In genomic region chr15:73972984-73973682, GRCh38 we compare ENCODE assay signal across 8 cellular contexts. TPM values are rescaled to one million over a fixed set of nuclear protein-coding genes. Genes with fewer than 3 reads are reported as not detected.
DNase-seq lines count a peak whose midpoint lies in the region; ATAC-seq, FAIRE-seq and TF ChIP-seq lines count a peak whose summit lies in the region.

No MANE protein-coding gene starts in this region.

- DNase-seq in AG08395 (ENCODE audit: low spot score) (peak; percentile 88), GM23248 (peak; percentile 91), NCI-H2227 (lab: John Stamatoyannopoulos, UW; ENCODE audit: unreplicated experiment) (peak; percentile 86), activated B cell treated with CpG ODN at 0.5 μM for 24 hours (peak; percentile 66), mammary epithelial cell (peak; percentile 77), keratinocyte (ENCODE audit: low read depth, low spot score) (no peak)
- peak; percentile 89 for DNase-seq in stimulated activated CD4-positive, alpha-beta T cell treated with anti-CD3 and anti-CD28 coated beads, Interleukin-15, amount 100 ng/mL, for 24 hours

- H3K4me3 Mint-ChIP-seq in activated B cell treated with CpG ODN at 0.5 μM for 24 hours, result no peak overlapping the region

- peaks cover 25% of the 10 kb centered on the region for H3K27me3 Mint-ChIP-seq in activated B cell treated with CpG ODN at 0.5 μM for 24 hours

- peak; percentile 75 for FAIRE-seq in keratinocyte (lab: Jason Lieb, UNC)

- H3K4me2 ChIP-seq in GM23248 (ENCODE audit: unreplicated experiment) (peak overlapping the region; percentile 87), mammary epithelial cell (ENCODE audit: insufficient read depth, low read depth, low read length) (peak overlapping the region; percentile 45), keratinocyte (ENCODE audit: control insufficient read depth, extremely low read depth, insufficient read depth, low read depth, low read length) (peak overlapping the region; percentile 76)

- H3K4me1 ChIP-seq in GM23248 (ENCODE audit: insufficient read depth) (peaks cover 10% of the 10 kb centered on the region; the same call in 1 of the 2 replicates), mammary epithelial cell (ENCODE audit: insufficient read depth, low read length) (no peaks in the 10 kb centered on the region), keratinocyte (ENCODE audit: control insufficient read depth, extremely low read depth, insufficient read depth, low read length) (peaks cover 9% of the 10 kb centered on the region)

- WGBS in GM23248 (ENCODE audit: low coverage in 1 of 2, low lambda C conversion rate in 2 of 2, missing lambda C conversion rate in 2 of 2), 2 experiments, result 18 to 21% methylated on average over 24 to 26 of the region's 26 CpGs
- WGBS in mammary epithelial cell (ENCODE audit: low coverage, missing lambda C conversion rate), result 3% methylated on average over 11 of the region's 26 CpGs

- H3K9ac ChIP-seq in GM23248 (no peak overlapping the region), mammary epithelial cell (ENCODE audit: insufficient read depth, low read length) (no peak overlapping the region), keratinocyte (ENCODE audit: control insufficient read depth, extremely low read depth, insufficient read depth, low read length) (peak overlapping the region; percentile 6)

- ATAC-seq in activated B cell treated with CpG ODN at 0.5 μM for 24 hours (ENCODE audit: low read depth), result peak; percentile 93
- no peak for ATAC-seq in HG02884 (IDR thresholded peaks at IDR 0.05; ENCODE audit: unreplicated experiment)

- dilution Hi-C loops in mammary epithelial cell (cut with HindIII; ENCODE audit: low sequenced_read_pairs), result loop anchor here (25.0 kb wide), 1 partner anchor 339 kb away; no protein-coding TSS in a partner anchor
- dilution Hi-C loops in keratinocyte (cut with MboI; ENCODE audit: extremely low pct_ligation_motif_present, low sequenced_read_pairs), result no loop called here

- H3K9me1 ChIP-seq in keratinocyte (ENCODE audit: control insufficient read depth, extremely low read depth, insufficient read depth, low read length), result no peaks in the 10 kb centered on the region

- no peaks in the 10 kb centered on the region for H3K27me3 ChIP-seq in GM23248 (replicated peaks; ENCODE audit: insufficient read depth)
- H3K27me3 ChIP-seq in mammary epithelial cell (ENCODE audit: insufficient read depth, low read length), result no peaks in the 10 kb centered on the region
- H3K27me3 ChIP-seq in keratinocyte (ENCODE audit: control insufficient read depth, extremely low read depth, insufficient read depth, low read length), result no peaks in the 10 kb centered on the region

- in situ Hi-C loops in GM23248 (cut with MboI), result loop anchor here (10.0 kb wide), 1 partner anchor 332 kb away; no protein-coding TSS in a partner anchor
- in situ Hi-C loops in mammary epithelial cell (cut with MboI; ENCODE audit: low sequenced_read_pairs in 2 of 2), result no loop called here

- H3K4me1 Mint-ChIP-seq in activated B cell treated with CpG ODN at 0.5 μM for 24 hours, result peaks cover 18% of the 10 kb centered on the region

- no peaks in the 10 kb centered on the region for H4K20me1 ChIP-seq in GM23248 (ENCODE audit: insufficient read depth)
- no peaks in the 10 kb centered on the region for H4K20me1 ChIP-seq in mammary epithelial cell (ENCODE audit: insufficient read depth, low read length)
- H4K20me1 ChIP-seq in keratinocyte (ENCODE audit: control insufficient read depth, extremely low read depth, insufficient read depth, low read length), result no peaks in the 10 kb centered on the region

- no peak overlapping the region for H3K27ac Mint-ChIP-seq in activated B cell treated with CpG ODN at 0.5 μM for 24 hours

- CTCF ChIA-PET in activated B cell treated with CpG ODN at 0.5 μM for 24 hours (lab: Charles Lee), result interaction anchor here (0.6 to 3.8 kb wide), 32 partner anchors 9 to 499 kb away, joined by 3 to 40 read pairs (median 5); partner anchors contain the start of genes PML and STOML1
- CTCF ChIA-PET in mammary epithelial cell (lab: Charles Lee; ENCODE audit: low non-redundant PET), result interaction anchor here (0.5 to 1.1 kb wide), 16 partner anchors 9 to 349 kb away, joined by 3 to 28 read pairs (median 10); partner anchors contain the start of gene PML

- intact Hi-C loops in activated B cell treated with CpG ODN at 0.5 μM for 24 hours (cut with micrococcal nuclease), result loop anchor here (1.0 to 2.0 kb wide), 5 partner anchors 64 to 349 kb away; no protein-coding TSS in a partner anchor
- intact Hi-C loops in mammary epithelial cell (cut with micrococcal nuclease), result loop anchor here (1.0 to 2.0 kb wide), 5 partner anchors 22 to 349 kb away; partner anchors contain the start of gene PML

- peak; percentile 20 for TF ChIP-seq CTCF in activated B cell treated with CpG ODN at 0.5 μM for 24 hours (IDR thresholded peaks at IDR 0.05)
- TF ChIP-seq CTCF in mammary epithelial cell (conservative IDR thresholded peaks at IDR 0.05 in 1 of 2, IDR thresholded peaks at IDR 0.05 in 1 of 2; ENCODE audit: extremely low read depth in 1 of 2, insufficient read depth in 1 of 2, low read depth in 1 of 2, low read length in 2 of 2), result peak; percentile 83 to 94
- TF ChIP-seq CTCF in keratinocyte (optimal IDR thresholded peaks at IDR 0.05 in 1 of 3, IDR thresholded peaks at IDR 0.05 in 1 of 3, conservative IDR thresholded peaks at IDR 0.05 in 1 of 3; ENCODE audit: extremely low read depth in 1 of 3, insufficient read depth in 2 of 3, low read length in 3 of 3), result peak; percentile 86 to 91 (median 90)

- H2AFZ ChIP-seq in GM23248 (peak overlapping the region; percentile 85), mammary epithelial cell (ENCODE audit: low read depth, low read length) (peak overlapping the region; percentile 84), keratinocyte (ENCODE audit: control insufficient read depth, low read length) (peak overlapping the region; percentile 73)

- H3K27ac ChIP-seq in GM23248, result no peak overlapping the region
- H3K27ac ChIP-seq in mammary epithelial cell (ENCODE audit: insufficient read depth, low read depth, low read length), result no peak overlapping the region
- H3K27ac ChIP-seq in keratinocyte (ENCODE audit: control insufficient read depth, insufficient read depth, low read length), result no peak overlapping the region

- H3K9me3 ChIP-seq in GM23248 (ENCODE audit: low read depth), result no peaks in the 10 kb centered on the region
- H3K9me3 ChIP-seq in mammary epithelial cell (replicated peaks; ENCODE audit: insufficient read depth, low read length), result no peaks in the 10 kb centered on the region
- H3K9me3 ChIP-seq in keratinocyte (ENCODE audit: control insufficient read depth, low read depth, low read length), result no peaks in the 10 kb centered on the region

- no peaks in the 10 kb centered on the region for H3K36me3 Mint-ChIP-seq in activated B cell treated with CpG ODN at 0.5 μM for 24 hours (ENCODE audit: low read depth)

- H3K4me3 ChIP-seq in GM23248 (peak overlapping the region; percentile 43), mammary epithelial cell (replicated peaks in 1 of 3; ENCODE audit: insufficient read depth in 1 of 3, low read depth in 2 of 3, low read length in 3 of 3) (no peak overlapping the region), keratinocyte (ENCODE audit: control insufficient read depth in 2 of 3, extremely low read depth in 1 of 3, insufficient read depth in 2 of 3, low read depth in 1 of 3, low read length in 3 of 3) (peak overlapping the region in 1 of 3 experiments; percentile 34)

- H3K9me2 ChIP-seq in GM23248 (ENCODE audit: insufficient read depth), result no peaks in the 10 kb centered on the region

- no peaks in the 10 kb centered on the region for H3K79me2 ChIP-seq in GM23248 (ENCODE audit: insufficient read depth)
- H3K79me2 ChIP-seq in mammary epithelial cell (ENCODE audit: insufficient read depth, low read length), result no peaks in the 10 kb centered on the region
- H3K79me2 ChIP-seq in keratinocyte (ENCODE audit: control insufficient read depth, insufficient read depth, low read length), result no peaks in the 10 kb centered on the region

- POLR2A ChIA-PET in activated B cell treated with CpG ODN at 0.5 μM for 24 hours (lab: Charles Lee), result interaction anchor here (1.1 kb wide), 1 partner anchor 75 kb away, joined by 5 read pairs; no protein-coding TSS in a partner anchor

- BruUV-seq in mammary epithelial cell (replicated peaks; lab: Mats Ljungman, UMichigan), result no TSS peak

- H3K36me3 ChIP-seq in GM23248 (ENCODE audit: low read depth) (no peaks in the 10 kb centered on the region), mammary epithelial cell (ENCODE audit: insufficient read depth, low read length) (no peaks in the 10 kb centered on the region), keratinocyte (ENCODE audit: control insufficient read depth in 2 of 2, extremely low read depth in 1 of 2, insufficient read depth in 2 of 2, low read length in 2 of 2) (no peaks in the 10 kb centered on the region)

- no peaks in the 10 kb centered on the region for H3F3A ChIP-seq in GM23248 (ENCODE audit: insufficient read depth)

- peaks cover 2% of the 10 kb centered on the region for H3K9me3 Mint-ChIP-seq in activated B cell treated with CpG ODN at 0.5 μM for 24 hours

RNA-seq across cellular contexts. Expression of gene STOML1, which starts 19.0 kb away (rescaled TPM):
- 27.8 and 43.9 TPM in 2 replicates for total RNA-seq in GM23248 (2014; rRNA removed; shearing (Covaris generic))
- polyA plus RNA-seq in GM23248 (2016; fragmentation: Nextera tagmentation; extraction: Ambion mirVana), result 26.9 and 27.2 TPM in 2 replicates
- total RNA-seq in activated B cell treated with CpG ODN at 0.5 μM for 24 hours, result 8.9 and 10.6 TPM in 2 replicates
- total RNA-seq in mammary epithelial cell, result 10 to 100 TPM; 14.0 to 15.3 TPM
- 10.9 TPM for polyA plus RNA-seq in mammary epithelial cell
- polyA minus RNA-seq in mammary epithelial cell, result 36.3 TPM
- polyA plus RNA-seq in keratinocyte, result 7.0 to 12.9 TPM (median 9.4 TPM) in 3 replicates
- polyA plus RNA-seq in keratinocyte (2011; ENCODE audit: low read depth), result 1.9 TPM
- 3.8 and 10.0 TPM in 2 replicates for polyA plus RNA-seq in keratinocyte (2011; cell fraction: cytosol; rRNA removed)
- 14.0 and 17.0 TPM in 2 replicates for polyA plus RNA-seq in keratinocyte (2011; cell fraction: nucleus; rRNA removed)
- polyA plus RNA-seq in keratinocyte (2012; ENCODE audit: low replicate concordance), result 6.7 and 12.2 TPM in 2 replicates
- 5.5 to 11.7 TPM (median 8.4 TPM) in 3 replicates for polyA minus RNA-seq in keratinocyte
- polyA minus RNA-seq in keratinocyte (2011; cell fraction: cytosol; rRNA and poly(A)+ RNA removed), result 14.6 TPM
- polyA minus RNA-seq in keratinocyte (2011; cell fraction: nucleus; rRNA and poly(A)+ RNA removed), result 10.2 and 12.7 TPM in 2 replicates

RNA-seq across cellular contexts. Expression of gene PML, which starts 21.4 kb away (rescaled TPM):
- total RNA-seq in GM23248 (2014; rRNA removed; shearing (Covaris generic)), result 55.3 and 74.7 TPM in 2 replicates
- polyA plus RNA-seq in GM23248 (2016; fragmentation: Nextera tagmentation; extraction: Ambion mirVana) (52.9 and 58.0 TPM in 2 replicates), mammary epithelial cell (16.8 TPM), keratinocyte (20.5 to 44.3 TPM (median 24.9 TPM) in 3 replicates)
- total RNA-seq in activated B cell treated with CpG ODN at 0.5 μM for 24 hours (58.1 and 62.4 TPM in 2 replicates), mammary epithelial cell (10 to 100 TPM; 38.7 to 55.5 TPM)
- polyA minus RNA-seq in mammary epithelial cell (54.1 TPM), keratinocyte (42.4 to 149 TPM (median 45.8 TPM) in 3 replicates)
- polyA plus RNA-seq in keratinocyte (2011; ENCODE audit: low read depth), result 27.9 TPM
- polyA plus RNA-seq in keratinocyte (2011; cell fraction: cytosol; rRNA removed), result 22.0 and 44.7 TPM in 2 replicates
- polyA plus RNA-seq in keratinocyte (2011; cell fraction: nucleus; rRNA removed), result 81.8 and 110 TPM in 2 replicates
- polyA plus RNA-seq in keratinocyte (2012; ENCODE audit: low replicate concordance), result 29.6 and 110 TPM in 2 replicates
- polyA minus RNA-seq in keratinocyte (2011; cell fraction: cytosol; rRNA and poly(A)+ RNA removed), result 112 TPM
- 87.6 and 115 TPM in 2 replicates for polyA minus RNA-seq in keratinocyte (2011; cell fraction: nucleus; rRNA and poly(A)+ RNA removed)

RNA-seq across cellular contexts. Expression of gene LOXL1, which starts 46.9 kb away (rescaled TPM):
- 534 and 540 TPM in 2 replicates for total RNA-seq in GM23248 (2014; rRNA removed; shearing (Covaris generic))
- polyA plus RNA-seq in GM23248 (2016; fragmentation: Nextera tagmentation; extraction: Ambion mirVana) (396 and 401 TPM in 2 replicates), mammary epithelial cell (18.7 TPM), keratinocyte (8.8 to 14.8 TPM (median 9.2 TPM) in 3 replicates)
- total RNA-seq in activated B cell treated with CpG ODN at 0.5 μM for 24 hours (0.61 and 1.1 TPM in 2 replicates), mammary epithelial cell (10 to 100 TPM in 1 of 2 donors, 1 to 10 TPM in 1; 5.0 to 23.0 TPM)
- polyA minus RNA-seq in mammary epithelial cell (6.0 TPM), keratinocyte (18.3 to 36.7 TPM (median 23.4 TPM) in 3 replicates)
- polyA plus RNA-seq in keratinocyte (2011; ENCODE audit: low read depth), result 3.7 TPM
- polyA plus RNA-seq in keratinocyte (2011; cell fraction: cytosol; rRNA removed), result 8.2 and 13.2 TPM in 2 replicates
- polyA plus RNA-seq in keratinocyte (2011; cell fraction: nucleus; rRNA removed), result 13.6 and 28.2 TPM in 2 replicates
- polyA plus RNA-seq in keratinocyte (2012; ENCODE audit: low replicate concordance), result 10.2 and 14.9 TPM in 2 replicates
- 22.6 TPM for polyA minus RNA-seq in keratinocyte (2011; cell fraction: cytosol; rRNA and poly(A)+ RNA removed)
- 13.4 and 20.4 TPM in 2 replicates for polyA minus RNA-seq in keratinocyte (2011; cell fraction: nucleus; rRNA and poly(A)+ RNA removed)

Comparison
In these comparisons a context has a peak if more than half of its experiments do, and no peak if none do; other contexts are left out.
1. CTCF ChIP-seq: peak in every context shown above with its lines; median percentile 90 in keratinocyte; 88 in mammary epithelial cell; 20 in activated B cell treated with CpG ODN at 0.5 μM for 24 hours.
2. RNA of gene LOXL1, which starts 46.9 kb away (total RNA-seq): 534 to 540 TPM in GM23248; 5.0 to 23.0 TPM in mammary epithelial cell and 0.61 to 1.1 TPM in activated B cell treated with CpG ODN at 0.5 μM for 24 hours; every median in the first group is over 10 times any median in the second.
3. Peak in every context shown above with its lines, with median percentiles within 50 percentile points of each other: H2AFZ ChIP-seq and H3K4me2 ChIP-seq.